In the genomic region with DNA sequence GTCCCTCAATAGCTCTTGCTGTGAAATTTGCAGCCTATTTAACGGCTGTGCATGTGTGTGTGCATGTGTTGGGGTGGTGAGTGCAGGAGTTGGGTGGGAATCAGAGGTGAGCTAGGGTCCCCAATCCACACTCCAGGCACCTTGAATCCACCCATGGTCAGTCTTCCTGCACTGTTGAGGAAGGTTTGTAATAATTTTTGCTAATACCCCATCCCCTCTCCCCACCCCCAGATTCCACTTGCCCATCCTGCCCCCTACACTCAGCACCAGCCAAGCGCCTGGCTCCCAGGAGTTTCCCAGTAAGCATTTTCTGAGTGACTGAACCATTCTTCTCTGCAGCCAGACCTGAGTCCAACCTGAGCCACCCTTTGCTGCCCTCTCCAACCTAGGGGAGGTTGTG, we compare ENCODE assay signal across 38 cellular contexts.
"Had no signal": no experiment of that assay in that cellular context is flagged by ENCODE, and none has a peak within 500 bp of the region (broad histone marks: within the 10 kb centered on the region; RNA-seq: fewer than 3 reads in every experiment).

No MANE protein-coding gene starts in this region.

- H3K36me3 Mint-ChIP-seq: activated naive CD4-positive, alpha-beta T cell treated with anti-CD3 and anti-CD28 coated beads, Interleukin-2, amount 10 ng/mL, durations not matched to agents 7 days and 5 days; activated naive CD4-positive, alpha-beta T cell treated with anti-CD3 and anti-CD28 coated beads, Interleukin-2, amount 50 U/mL, for 24 hours; activated naive CD4-positive, alpha-beta T cell treated with anti-CD3 and anti-CD28 coated beads, Interleukin-2, amount 50 U/mL, for 72 hours; activated naive CD8-positive, alpha-beta T cell; activated naive CD8-positive, alpha-beta T cell treated with anti-CD3 and anti-CD28 coated beads for 36 hours; activated naive CD8-positive, alpha-beta T cell treated with anti-CD3 and anti-CD28 coated beads, Interleukin-2, amount 10 ng/mL, durations not matched to agents 7 days and 5 days had no signal

- H3K9me3 ChIP-seq: adrenal gland, ascending aorta, body of pancreas, breast epithelium had no signal

- H3K9me3 Mint-ChIP-seq: activated naive CD4-positive, alpha-beta T cell treated with anti-CD3 and anti-CD28 coated beads for 36 hours; activated naive CD4-positive, alpha-beta T cell treated with anti-CD3 and anti-CD28 coated beads, Interleukin-2, amount 10 ng/mL, durations not matched to agents 7 days and 5 days; activated naive CD4-positive, alpha-beta T cell treated with anti-CD3 and anti-CD28 coated beads, Interleukin-2, amount 50 U/mL, for 24 hours; activated naive CD4-positive, alpha-beta T cell treated with anti-CD3 and anti-CD28 coated beads, Interleukin-2, amount 50 U/mL, for 72 hours; activated naive CD8-positive, alpha-beta T cell treated with anti-CD3 and anti-CD28 coated beads for 36 hours; activated naive CD8-positive, alpha-beta T cell treated with anti-CD3 and anti-CD28 coated beads, Interleukin-2, amount 10 ng/mL, durations not matched to agents 7 days and 5 days; activated naive CD8-positive, alpha-beta T cell treated with anti-CD3 and anti-CD28 coated beads, Interleukin-2, amount 50 U/mL, for 24 hours; activated T-cell treated with anti-CD3 and anti-CD28 coated beads, Interleukin-2, amount 50 U/mL, for 24 hours; activated T-cell treated with anti-CD3 and anti-CD28 coated beads, Interleukin-2, amount 50 U/mL, for 72 hours; activated T-helper 1 cell treated with anti-CD3 and anti-CD28 coated beads, Interleukin-12 subunit alpha, Interleukin-12 subunit beta, Interleukin-2, Interleukin-4 antibody, amounts not matched to agents 30 ng/mL and 10 ng/mL and 1 ng/mL, durations not matched to agents 14 hours and 24 hours and 36 hours; activated T-helper 2 cell treated with anti-CD3 and anti-CD28 coated beads, Interferon-gamma antibody, Interleukin-2, Interleukin-4, amounts not matched to agents 10 μg/mL and 5 μg/mL and 100 μg/mL, durations not matched to agents 14 hours and 24 hours and 36 hours; brain had no signal

- H3K27ac ChIP-seq: adrenal gland, ascending aorta, body of pancreas, brain microvascular endothelial cell, breast epithelium, cardiac muscle cell had no signal

- H3K36me3 ChIP-seq: adrenal gland, brain microvascular endothelial cell, breast epithelium, cardiac muscle cell had no signal

- DNase-seq: activated effector memory CD4-positive, alpha-beta T cell treated with anti-CD3 and anti-CD28 coated beads, Interleukin-2, amount 50 U/mL, for 16 hours; activated effector memory CD4-positive, alpha-beta T cell treated with Interleukin-2 at 50 U/mL for 16 hours; activated gamma-delta T cell; activated gamma-delta T cell treated with Interleukin-2 at 50 U/mL for 16 hours; activated naive CD4-positive, alpha-beta T cell; activated naive CD4-positive, alpha-beta T cell treated with anti-CD3 and anti-CD28 coated beads for 36 hours; activated naive CD4-positive, alpha-beta T cell treated with anti-CD3 and anti-CD28 coated beads, Interleukin-2, amount 10 ng/mL, durations not matched to agents 7 days and 5 days; activated naive CD4-positive, alpha-beta T cell treated with anti-CD3 and anti-CD28 coated beads, Interleukin-2, amount 50 U/mL, for 16 hours; activated naive CD4-positive, alpha-beta T cell treated with Interleukin-2 at 50 U/mL for 16 hours; activated naive CD8-positive, alpha-beta T cell treated with anti-CD3 and anti-CD28 coated beads for 36 hours; activated naive CD8-positive, alpha-beta T cell treated with anti-CD3 and anti-CD28 coated beads, Interleukin-2, amount 10 ng/mL, durations not matched to agents 7 days and 5 days; activated naive CD8-positive, alpha-beta T cell treated with anti-CD3 and anti-CD28 coated beads, Interleukin-2, amount 50 U/mL, for 24 hours; activated T-cell treated with anti-CD3 and anti-CD28 coated beads for 4 hours; activated T-cell treated with anti-CD3 and anti-CD28 coated beads, Interleukin-2, amount 50 U/mL, for 1 hour; activated T-cell treated with anti-CD3 and anti-CD28 coated beads, Interleukin-2, amount 50 U/mL, for 24 hours; activated T-cell treated with anti-CD3 and anti-CD28 coated beads, Interleukin-2, amount 50 U/mL, for 4 hours; activated T-cell treated with anti-CD3 and anti-CD28 coated beads, Interleukin-2, amount 50 U/mL, for 48 hours; activated T-cell treated with anti-CD3 and anti-CD28 coated beads, Interleukin-2, amount 50 U/mL, for 72 hours; amniotic stem cell; amygdala; anterior cingulate cortex; aorta; body of pancreas; brain microvascular endothelial cell; central memory CD4-positive, alpha-beta T cell; cerebellar nuclear complex had no signal

- H3K27me3 ChIP-seq: adrenal gland, ascending aorta, body of pancreas, brain microvascular endothelial cell, breast epithelium, cardiac muscle cell had no signal

- H3K4me1 ChIP-seq: adrenal gland, ascending aorta, breast epithelium had no signal

- H3K4me1 Mint-ChIP-seq: activated naive CD4-positive, alpha-beta T cell treated with anti-CD3 and anti-CD28 coated beads, Interleukin-2, amount 10 ng/mL, durations not matched to agents 7 days and 5 days; activated naive CD4-positive, alpha-beta T cell treated with anti-CD3 and anti-CD28 coated beads, Interleukin-2, amount 50 U/mL, for 24 hours; activated naive CD8-positive, alpha-beta T cell treated with anti-CD3 and anti-CD28 coated beads for 36 hours; activated naive CD8-positive, alpha-beta T cell treated with anti-CD3 and anti-CD28 coated beads, Interleukin-2, amount 10 ng/mL, durations not matched to agents 7 days and 5 days; activated naive CD8-positive, alpha-beta T cell treated with anti-CD3 and anti-CD28 coated beads, Interleukin-2, amount 50 U/mL, for 24 hours; activated T-helper 17 cell treated with anti-CD3 and anti-CD28 coated beads, Interleukin-2, amount 50 U/mL, for 72 hours; central memory CD8-positive, alpha-beta T cell had no signal

- ATAC-seq: activated naive CD4-positive, alpha-beta T cell treated with anti-CD3 and anti-CD28 coated beads, Interleukin-2, amount 50 U/mL, for 72 hours; activated naive CD8-positive, alpha-beta T cell treated with anti-CD3 and anti-CD28 coated beads, Interleukin-2, amount 50 U/mL, for 24 hours; activated T-cell treated with anti-CD3 and anti-CD28 coated beads, Interleukin-2, amount 50 U/mL, for 4 hours; activated T-cell treated with anti-CD3 and anti-CD28 coated beads, Interleukin-2, amount 50 U/mL, for 72 hours; activated T-helper 17 cell treated with anti-CD3 and anti-CD28 coated beads, Interleukin-2, amount 50 U/mL, for 72 hours; body of pancreas had no signal

- H3K4me3 ChIP-seq: adrenal gland, ascending aorta, body of pancreas, breast epithelium, cardiac muscle cell had no signal

- H3K27ac Mint-ChIP-seq: activated naive CD4-positive, alpha-beta T cell treated with anti-CD3 and anti-CD28 coated beads for 36 hours; activated naive CD4-positive, alpha-beta T cell treated with anti-CD3 and anti-CD28 coated beads, Interleukin-2, amount 10 ng/mL, durations not matched to agents 7 days and 5 days; activated naive CD4-positive, alpha-beta T cell treated with anti-CD3 and anti-CD28 coated beads, Interleukin-2, amount 50 U/mL, for 24 hours; activated naive CD8-positive, alpha-beta T cell; activated naive CD8-positive, alpha-beta T cell treated with anti-CD3 and anti-CD28 coated beads for 36 hours; activated naive CD8-positive, alpha-beta T cell treated with anti-CD3 and anti-CD28 coated beads, Interleukin-2, amount 10 ng/mL, durations not matched to agents 7 days and 5 days; activated naive CD8-positive, alpha-beta T cell treated with anti-CD3 and anti-CD28 coated beads, Interleukin-2, amount 50 U/mL, for 24 hours; activated T-cell treated with anti-CD3 and anti-CD28 coated beads, Interleukin-2, amount 50 U/mL, for 24 hours; activated T-cell treated with anti-CD3 and anti-CD28 coated beads, Interleukin-2, amount 50 U/mL, for 72 hours; activated T-helper 1 cell treated with anti-CD3 and anti-CD28 coated beads, Interleukin-12 subunit alpha, Interleukin-12 subunit beta, Interleukin-2, Interleukin-4 antibody, amounts not matched to agents 30 ng/mL and 10 ng/mL and 1 ng/mL, durations not matched to agents 14 hours and 24 hours and 36 hours; activated T-helper 17 cell treated with anti-CD3 and anti-CD28 coated beads, Interleukin-2, amount 50 U/mL, for 72 hours; activated T-helper 2 cell treated with anti-CD3 and anti-CD28 coated beads, Interferon-gamma antibody, Interleukin-2, Interleukin-4, amounts not matched to agents 10 μg/mL and 5 μg/mL and 100 μg/mL, durations not matched to agents 14 hours and 24 hours and 36 hours had no signal

- H3K4me3 Mint-ChIP-seq: activated naive CD4-positive, alpha-beta T cell treated with anti-CD3 and anti-CD28 coated beads for 36 hours; activated naive CD4-positive, alpha-beta T cell treated with anti-CD3 and anti-CD28 coated beads, Interleukin-2, amount 10 ng/mL, durations not matched to agents 7 days and 5 days; activated naive CD4-positive, alpha-beta T cell treated with anti-CD3 and anti-CD28 coated beads, Interleukin-2, amount 50 U/mL, for 24 hours; activated naive CD8-positive, alpha-beta T cell; activated naive CD8-positive, alpha-beta T cell treated with anti-CD3 and anti-CD28 coated beads for 36 hours; activated naive CD8-positive, alpha-beta T cell treated with anti-CD3 and anti-CD28 coated beads, Interleukin-2, amount 10 ng/mL, durations not matched to agents 7 days and 5 days; activated naive CD8-positive, alpha-beta T cell treated with anti-CD3 and anti-CD28 coated beads, Interleukin-2, amount 50 U/mL, for 24 hours; activated T-cell treated with anti-CD3 and anti-CD28 coated beads, Interleukin-2, amount 50 U/mL, for 24 hours; activated T-cell treated with anti-CD3 and anti-CD28 coated beads, Interleukin-2, amount 50 U/mL, for 4 hours; activated T-cell treated with anti-CD3 and anti-CD28 coated beads, Interleukin-2, amount 50 U/mL, for 72 hours; activated T-helper 1 cell treated with anti-CD3 and anti-CD28 coated beads, Interleukin-12 subunit alpha, Interleukin-12 subunit beta, Interleukin-2, Interleukin-4 antibody, amounts not matched to agents 30 ng/mL and 10 ng/mL and 1 ng/mL, durations not matched to agents 14 hours and 24 hours and 36 hours; activated T-helper 17 cell treated with anti-CD3 and anti-CD28 coated beads, Interleukin-2, amount 50 U/mL, for 72 hours; brain; central memory CD8-positive, alpha-beta T cell had no signal

- H3K27me3 Mint-ChIP-seq: activated naive CD4-positive, alpha-beta T cell treated with anti-CD3 and anti-CD28 coated beads, Interleukin-2, amount 10 ng/mL, durations not matched to agents 7 days and 5 days; activated naive CD4-positive, alpha-beta T cell treated with anti-CD3 and anti-CD28 coated beads, Interleukin-2, amount 50 U/mL, for 24 hours; activated naive CD8-positive, alpha-beta T cell; activated naive CD8-positive, alpha-beta T cell treated with anti-CD3 and anti-CD28 coated beads for 36 hours; activated naive CD8-positive, alpha-beta T cell treated with anti-CD3 and anti-CD28 coated beads, Interleukin-2, amount 50 U/mL, for 24 hours; activated T-cell treated with anti-CD3 and anti-CD28 coated beads, Interleukin-2, amount 50 U/mL, for 24 hours; activated T-helper 17 cell treated with anti-CD3 and anti-CD28 coated beads, Interleukin-2, amount 50 U/mL, for 72 hours; brain; central memory CD8-positive, alpha-beta T cell had no signal
